ENCODE assay signal across 1 cellular context in genomic region chr3:30810617-30811016, GRCh38.
TF ChIP-seq lines count a peak whose summit lies in the region.

No MANE protein-coding gene starts in this region.

TF ChIP-seq in WTC11, 78 proteins besides CTCF, POLR2A, EP300 and RAD21 (continued from another document):
- TF ChIP-seq ZBTB21 (CRISPR knock-in tag; IDR thresholded peaks at IDR 0.05; ENCODE audit: borderline replicate concordance) (no peak), EMX1 (CRISPR knock-in tag; IDR thresholded peaks at IDR 0.05) (no peak)
